8 cellular contexts compared by ENCODE assay signal in the genomic region with DNA sequence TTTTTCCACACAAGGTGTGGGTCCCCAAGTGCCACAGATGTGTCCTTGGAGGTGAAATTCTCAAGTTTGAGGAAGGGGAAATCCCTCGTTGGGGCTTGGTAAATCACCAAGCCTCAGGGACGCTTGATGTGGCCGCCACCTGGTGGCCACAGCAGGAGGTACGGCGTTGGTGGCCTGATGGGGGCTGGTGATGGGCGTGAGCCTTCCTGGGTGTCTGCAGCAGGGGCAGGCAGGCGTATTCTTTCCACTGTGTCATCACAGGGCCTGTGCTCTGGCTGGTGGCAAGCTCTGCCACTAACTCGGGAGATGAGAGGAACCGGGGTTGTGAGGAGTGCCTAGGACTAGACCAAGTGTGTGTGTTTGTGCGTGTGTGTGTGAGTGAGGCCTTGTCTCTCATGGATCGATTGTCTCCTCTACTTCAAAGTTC. TPM values are rescaled to one million over a fixed set of nuclear protein-coding genes. Genes with fewer than 3 reads are reported as not detected.
DNase-seq lines count a peak whose midpoint lies in the region; ATAC-seq, FAIRE-seq and TF ChIP-seq lines count a peak whose summit lies in the region.

No MANE protein-coding gene starts in this region.

- intact Hi-C loops in pancreas (cut with DNase I), result no loop called here

- no peaks in the 10 kb centered on the region for H3K36me3 Mint-ChIP-seq in type B pancreatic cell

- no peaks in the 10 kb centered on the region for H3K27me3 ChIP-seq in DOHH2 (ENCODE audit: control insufficient read depth, low read length)
- H3K27me3 ChIP-seq in pancreas, result no peaks in the 10 kb centered on the region

- H3K4me3 Mint-ChIP-seq in type B pancreatic cell, result no peak overlapping the region

- H3K27ac ChIP-seq in DOHH2 (ENCODE audit: low read depth, low read length) (no peak overlapping the region), pancreas (peak overlapping the region in 1 of 4 donors; percentile 14)

- peak overlapping the region; percentile 19 for H3K27ac Mint-ChIP-seq in type B pancreatic cell

- H3K9me3 ChIP-seq in DOHH2 (ENCODE audit: control insufficient read depth, insufficient read depth, low read length) (no peaks in the 10 kb centered on the region), pancreas (no peaks in the 10 kb centered on the region)

- H3F3A ChIP-seq in DOHH2 (ENCODE audit: control insufficient read depth, insufficient read depth), result no peaks in the 10 kb centered on the region

- H3K4me3 ChIP-seq in DOHH2 (ENCODE audit: low read length) (no peak overlapping the region), pancreas (no peak overlapping the region)

- H3K4me1 ChIP-seq in DOHH2 (ENCODE audit: control insufficient read depth, low read length), result peaks cover 11% of the 10 kb centered on the region; the same call in 1 of the 2 replicates
- peaks cover 25 to 29% (median 26%) of the 10 kb centered on the region in 3 donors for H3K4me1 ChIP-seq in pancreas

- DNase-seq in GM20000 (ENCODE audit: low spot score), result peak; percentile 86
- DNase-seq in SHP77 (lab: John Stamatoyannopoulos, UW), result peak; percentile 33 to 55
- DNase-seq in activated effector memory CD4-positive, alpha-beta T cell treated with Interleukin-2 at 50 U/mL for 16 hours, result peak; percentile 69
- peak; percentile 62 to 81 for DNase-seq in frontal cortex (ENCODE audit: low spot score in 2 of 2)
- peak; percentile 56 to 88 (median 76) for DNase-seq in pancreas
- no peak for DNase-seq in type B pancreatic cell (ENCODE audit: extremely low spot score, unreplicated experiment)

- H4K20me1 ChIP-seq in DOHH2 (ENCODE audit: control insufficient read depth, insufficient read depth, low read depth, low read length), result no peaks in the 10 kb centered on the region

- peak overlapping the region; percentile 10 for H3K4me2 ChIP-seq in DOHH2 (ENCODE audit: low read length)

- FAIRE-seq in frontal cortex (lab: Jason Lieb, UNC), result no peak
- FAIRE-seq in pancreas (lab: Jason Lieb, UNC), result no peak

- TF ChIP-seq CTCF in DOHH2 (IDR thresholded peaks at IDR 0.05; ENCODE audit: low read depth, low read length, poor library complexity, severe bottlenecking), result peak; percentile 96
- peak; percentile 91 for TF ChIP-seq CTCF in GM20000 (IDR thresholded peaks at IDR 0.05; ENCODE audit: extremely low read depth, missing control alignments)
- TF ChIP-seq CTCF in pancreas (IDR thresholded peaks at IDR 0.05), result peak; percentile 88 to 91 (median 90)
- TF ChIP-seq CTCF in type B pancreatic cell (conservative IDR thresholded peaks at IDR 0.05), result peak; percentile 90

- 13 to 15% methylated on average over 11 of the region's 11 CpGs for WGBS in pancreas, 2 donors

- H3K79me2 ChIP-seq in DOHH2 (ENCODE audit: control insufficient read depth, low read length), result no peaks in the 10 kb centered on the region

- ATAC-seq in HG03571 (IDR thresholded peaks at IDR 0.05; ENCODE audit: unreplicated experiment) (peak; percentile 96), pancreas (peak; percentile 67 to 79 (median 72))

- H3K27me3 Mint-ChIP-seq in type B pancreatic cell, result no peaks in the 10 kb centered on the region

- no peaks in the 10 kb centered on the region for H3K9me2 ChIP-seq in DOHH2 (replicated peaks; ENCODE audit: control insufficient read depth, low read length)

- H3K4me1 Mint-ChIP-seq in type B pancreatic cell (ENCODE audit: unreplicated experiment), result peaks cover 27% of the 10 kb centered on the region

- no peaks in the 10 kb centered on the region for H3K9me3 Mint-ChIP-seq in type B pancreatic cell

- H3K36me3 ChIP-seq in DOHH2 (ENCODE audit: control insufficient read depth, low read length) (no peaks in the 10 kb centered on the region), pancreas (no peaks in the 10 kb centered on the region)

RNA-seq across cellular contexts. Expression of a gene that starts 4.2 kb away (rescaled TPM):
- total RNA-seq in frontal cortex (1.6 TPM), pancreas (10 to 100 TPM in 1 of 6 donors, 1 to 10 TPM in 5; 1.3 to 13.3 (median 7.1) TPM), type B pancreatic cell (ENCODE audit: low replicate concordance) (5.6 and 6.9 TPM in 2 replicates)
- polyA plus RNA-seq in pancreas, result 10 to 100 TPM in 1 of 2 donors, 1 to 10 TPM in 1; 7.9 to 11.3 TPM

RNA-seq across cellular contexts. Expression of a gene that starts 40.9 kb away (rescaled TPM):
- 24.5 TPM for total RNA-seq in frontal cortex
- 1 to 10 TPM; 2.2 to 6.0 (median 3.5) TPM for total RNA-seq in pancreas
- polyA plus RNA-seq in pancreas, result 10 to 100 TPM in 1 of 2 donors, 1 to 10 TPM in 1; 4.8 to 13.8 TPM
- 23.5 and 24.9 TPM in 2 replicates for total RNA-seq in type B pancreatic cell (ENCODE audit: low replicate concordance)

RNA-seq across cellular contexts. Expression of a gene that starts 44.4 kb away (rescaled TPM):
- total RNA-seq in frontal cortex (15.5 TPM), pancreas (1 to 10 TPM; 1.7 to 8.0 (median 5.2) TPM), type B pancreatic cell (ENCODE audit: low replicate concordance) (2.9 and 4.5 TPM in 2 replicates)
- 10 to 100 TPM in 1 of 2 donors, 1 to 10 TPM in 1; 6.9 to 21.0 TPM for polyA plus RNA-seq in pancreas
